1 cellular context compared by ENCODE assay signal in the genomic region with DNA sequence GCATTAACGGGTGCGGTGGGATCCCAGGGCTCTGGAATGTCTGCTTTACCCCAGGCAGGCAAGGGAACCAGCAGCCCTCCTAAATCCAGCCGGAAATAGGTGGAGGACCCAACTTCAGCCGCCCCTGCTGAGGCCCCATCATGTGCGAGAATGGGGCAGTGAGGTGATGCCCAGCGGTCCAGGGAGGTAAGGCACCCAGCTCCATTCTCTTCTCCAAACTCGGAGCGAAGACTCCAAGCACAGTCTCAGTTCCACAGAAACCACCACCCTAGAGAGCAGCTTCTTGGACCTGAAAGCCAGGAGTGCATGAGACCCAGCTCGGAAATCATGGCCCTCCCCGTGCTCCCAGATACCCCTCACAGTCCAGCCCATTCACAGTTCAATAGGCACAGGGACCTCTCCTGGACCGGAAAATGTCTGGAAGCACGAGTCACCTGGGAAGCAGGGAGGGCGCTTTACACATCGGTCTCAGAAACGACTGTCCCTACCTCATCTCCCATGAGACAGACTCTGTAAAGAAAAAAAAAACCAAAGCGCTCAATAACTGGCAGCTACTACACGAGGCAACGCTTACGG.
TF ChIP-seq lines count a peak whose summit lies in the region.

No MANE protein-coding gene starts in this region.

TF ChIP-seq in WTC11, 78 proteins besides CTCF, POLR2A, EP300 and RAD21 (continued from another document):
- TF ChIP-seq FOXP4 (CRISPR knock-in tag; IDR thresholded peaks at IDR 0.05) (0 out of 2 replicates have a peak, but pooled peaks have one; percentile 30), NFYB (CRISPR knock-in tag; conservative IDR thresholded peaks at IDR 0.05; ENCODE audit: low read depth) (no peak), GRHL2 (CRISPR knock-in tag; IDR thresholded peaks at IDR 0.05; ENCODE audit: insufficient replicate concordance, severe bottlenecking) (no peak), ZNF532 (CRISPR knock-in tag; IDR thresholded peaks at IDR 0.05; ENCODE audit: borderline replicate concordance) (no peak), CREM (CRISPR knock-in tag; IDR thresholded peaks at IDR 0.05) (0 out of 2 replicates have a peak, but pooled peaks have one; percentile 21), ZNF671 (CRISPR knock-in tag; IDR thresholded peaks at IDR 0.05) (no peak), USF2 (CRISPR knock-in tag; IDR thresholded peaks at IDR 0.05) (no peak), E2F4 (CRISPR knock-in tag; IDR thresholded peaks at IDR 0.05; ENCODE audit: borderline replicate concordance, low read depth) (no peak), ZNF263 (CRISPR knock-in tag; IDR thresholded peaks at IDR 0.05; ENCODE audit: low read depth) (peak; percentile 15; the same call in 1 of the 2 replicates), GABPB1 (CRISPR knock-in tag; IDR thresholded peaks at IDR 0.05) (no peak), TEAD1 (CRISPR knock-in tag; IDR thresholded peaks at IDR 0.05) (no peak), SP1 (CRISPR knock-in tag; conservative IDR thresholded peaks at IDR 0.05) (no peak), NR3C1 (CRISPR knock-in tag; conservative IDR thresholded peaks at IDR 0.05; ENCODE audit: low read depth) (no peak), ERG (CRISPR knock-in tag; IDR thresholded peaks at IDR 0.05) (no peak)
TF ChIP-seq in WTC11: peak in this region for 3.
